In the genomic region with DNA sequence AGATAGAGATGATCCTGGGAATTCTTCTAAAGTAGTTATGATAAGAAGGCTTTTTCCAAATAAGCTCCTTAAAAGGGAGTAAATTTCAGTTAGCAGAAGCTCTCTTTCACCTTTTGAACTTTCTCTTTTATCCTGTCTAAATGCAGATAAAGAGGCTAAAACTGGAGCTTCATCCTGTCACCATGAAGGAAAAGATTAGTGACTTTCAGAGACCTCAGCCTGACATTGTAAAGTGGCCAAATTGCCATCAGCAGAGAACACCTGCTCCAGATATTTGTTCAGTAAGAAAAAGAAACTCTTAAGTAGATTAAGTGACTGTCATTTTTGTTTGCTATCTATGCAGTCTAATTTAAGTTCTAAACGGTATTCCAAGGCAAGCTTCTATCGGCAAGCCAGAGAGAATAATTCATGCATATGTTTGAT, we compare ENCODE assay signal across 2 cellular contexts.
A peak's percentile ranks its signal among the peaks of the same experiment; 100 is the strongest.
TF ChIP-seq lines count a peak whose summit lies in the region.

No MANE protein-coding gene starts in this region.

TF ChIP-seq in liver, 16 proteins besides CTCF, POLR2A, EP300 and RAD21 (continued from another document):
- TF ChIP-seq, protein P1, sequence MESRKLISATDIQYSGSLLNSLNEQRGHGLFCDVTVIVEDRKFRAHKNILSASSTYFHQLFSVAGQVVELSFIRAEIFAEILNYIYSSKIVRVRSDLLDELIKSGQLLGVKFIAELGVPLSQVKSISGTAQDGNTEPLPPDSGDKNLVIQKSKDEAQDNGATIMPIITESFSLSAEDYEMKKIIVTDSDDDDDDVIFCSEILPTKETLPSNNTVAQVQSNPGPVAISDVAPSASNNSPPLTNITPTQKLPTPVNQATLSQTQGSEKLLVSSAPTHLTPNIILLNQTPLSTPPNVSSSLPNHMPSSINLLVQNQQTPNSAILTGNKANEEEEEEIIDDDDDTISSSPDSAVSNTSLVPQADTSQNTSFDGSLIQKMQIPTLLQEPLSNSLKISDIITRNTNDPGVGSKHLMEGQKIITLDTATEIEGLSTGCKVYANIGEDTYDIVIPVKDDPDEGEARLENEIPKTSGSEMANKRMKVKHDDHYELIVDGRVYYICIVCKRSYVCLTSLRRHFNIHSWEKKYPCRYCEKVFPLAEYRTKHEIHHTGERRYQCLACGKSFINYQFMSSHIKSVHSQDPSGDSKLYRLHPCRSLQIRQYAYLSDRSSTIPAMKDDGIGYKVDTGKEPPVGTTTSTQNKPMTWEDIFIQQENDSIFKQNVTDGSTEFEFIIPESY (IDR thresholded peaks at IDR 0.05) = no peak
- peak; percentile 81 for TF ChIP-seq NR2F2 (IDR thresholded peaks at IDR 0.05)

TF ChIP-seq in HepG2, 621 proteins besides CTCF, POLR2A, EP300 and RAD21 (continued from another document):
- TF ChIP-seq, protein P2, sequence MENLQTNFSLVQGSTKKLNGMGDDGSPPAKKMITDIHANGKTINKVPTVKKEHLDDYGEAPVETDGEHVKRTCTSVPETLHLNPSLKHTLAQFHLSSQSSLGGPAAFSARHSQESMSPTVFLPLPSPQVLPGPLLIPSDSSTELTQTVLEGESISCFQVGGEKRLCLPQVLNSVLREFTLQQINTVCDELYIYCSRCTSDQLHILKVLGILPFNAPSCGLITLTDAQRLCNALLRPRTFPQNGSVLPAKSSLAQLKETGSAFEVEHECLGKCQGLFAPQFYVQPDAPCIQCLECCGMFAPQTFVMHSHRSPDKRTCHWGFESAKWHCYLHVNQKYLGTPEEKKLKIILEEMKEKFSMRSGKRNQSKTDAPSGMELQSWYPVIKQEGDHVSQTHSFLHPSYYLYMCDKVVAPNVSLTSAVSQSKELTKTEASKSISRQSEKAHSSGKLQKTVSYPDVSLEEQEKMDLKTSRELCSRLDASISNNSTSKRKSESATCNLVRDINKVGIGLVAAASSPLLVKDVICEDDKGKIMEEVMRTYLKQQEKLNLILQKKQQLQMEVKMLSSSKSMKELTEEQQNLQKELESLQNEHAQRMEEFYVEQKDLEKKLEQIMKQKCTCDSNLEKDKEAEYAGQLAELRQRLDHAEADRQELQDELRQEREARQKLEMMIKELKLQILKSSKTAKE (CRISPR knock-in tag; IDR thresholded peaks at IDR 0.05; ENCODE audit: borderline replicate concordance) = no peak
- no peak for TF ChIP-seq ZNF20 (CRISPR knock-in tag; IDR thresholded peaks at IDR 0.05)
- TF ChIP-seq, protein P3, sequence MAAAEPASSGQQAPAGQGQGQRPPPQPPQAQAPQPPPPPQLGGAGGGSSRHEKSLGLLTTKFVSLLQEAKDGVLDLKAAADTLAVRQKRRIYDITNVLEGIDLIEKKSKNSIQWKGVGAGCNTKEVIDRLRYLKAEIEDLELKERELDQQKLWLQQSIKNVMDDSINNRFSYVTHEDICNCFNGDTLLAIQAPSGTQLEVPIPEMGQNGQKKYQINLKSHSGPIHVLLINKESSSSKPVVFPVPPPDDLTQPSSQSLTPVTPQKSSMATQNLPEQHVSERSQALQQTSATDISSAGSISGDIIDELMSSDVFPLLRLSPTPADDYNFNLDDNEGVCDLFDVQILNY (CRISPR knock-in tag; conservative IDR thresholded peaks at IDR 0.05) = no peak
- TF ChIP-seq FLYWCH1 (CRISPR knock-in tag; IDR thresholded peaks at IDR 0.05) = no peak
- TF ChIP-seq, protein P4, sequence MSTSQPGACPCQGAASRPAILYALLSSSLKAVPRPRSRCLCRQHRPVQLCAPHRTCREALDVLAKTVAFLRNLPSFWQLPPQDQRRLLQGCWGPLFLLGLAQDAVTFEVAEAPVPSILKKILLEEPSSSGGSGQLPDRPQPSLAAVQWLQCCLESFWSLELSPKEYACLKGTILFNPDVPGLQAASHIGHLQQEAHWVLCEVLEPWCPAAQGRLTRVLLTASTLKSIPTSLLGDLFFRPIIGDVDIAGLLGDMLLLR (CRISPR knock-in tag; IDR thresholded peaks at IDR 0.05) = no peak
- TF ChIP-seq, protein P5, sequence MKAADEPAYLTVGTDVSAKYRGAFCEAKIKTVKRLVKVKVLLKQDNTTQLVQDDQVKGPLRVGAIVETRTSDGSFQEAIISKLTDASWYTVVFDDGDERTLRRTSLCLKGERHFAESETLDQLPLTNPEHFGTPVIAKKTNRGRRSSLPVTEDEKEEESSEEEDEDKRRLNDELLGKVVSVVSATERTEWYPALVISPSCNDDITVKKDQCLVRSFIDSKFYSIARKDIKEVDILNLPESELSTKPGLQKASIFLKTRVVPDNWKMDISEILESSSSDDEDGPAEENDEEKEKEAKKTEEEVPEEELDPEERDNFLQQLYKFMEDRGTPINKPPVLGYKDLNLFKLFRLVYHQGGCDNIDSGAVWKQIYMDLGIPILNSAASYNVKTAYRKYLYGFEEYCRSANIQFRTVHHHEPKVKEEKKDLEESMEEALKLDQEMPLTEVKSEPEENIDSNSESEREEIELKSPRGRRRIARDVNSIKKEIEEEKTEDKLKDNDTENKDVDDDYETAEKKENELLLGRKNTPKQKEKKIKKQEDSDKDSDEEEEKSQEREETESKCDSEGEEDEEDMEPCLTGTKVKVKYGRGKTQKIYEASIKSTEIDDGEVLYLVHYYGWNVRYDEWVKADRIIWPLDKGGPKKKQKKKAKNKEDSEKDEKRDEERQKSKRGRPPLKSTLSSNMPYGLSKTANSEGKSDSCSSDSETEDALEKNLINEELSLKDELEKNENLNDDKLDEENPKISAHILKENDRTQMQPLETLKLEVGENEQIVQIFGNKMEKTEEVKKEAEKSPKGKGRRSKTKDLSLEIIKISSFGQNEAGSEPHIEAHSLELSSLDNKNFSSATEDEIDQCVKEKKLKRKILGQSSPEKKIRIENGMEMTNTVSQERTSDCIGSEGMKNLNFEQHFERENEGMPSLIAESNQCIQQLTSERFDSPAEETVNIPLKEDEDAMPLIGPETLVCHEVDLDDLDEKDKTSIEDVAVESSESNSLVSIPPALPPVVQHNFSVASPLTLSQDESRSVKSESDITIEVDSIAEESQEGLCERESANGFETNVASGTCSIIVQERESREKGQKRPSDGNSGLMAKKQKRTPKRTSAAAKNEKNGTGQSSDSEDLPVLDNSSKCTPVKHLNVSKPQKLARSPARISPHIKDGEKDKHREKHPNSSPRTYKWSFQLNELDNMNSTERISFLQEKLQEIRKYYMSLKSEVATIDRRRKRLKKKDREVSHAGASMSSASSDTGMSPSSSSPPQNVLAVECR (CRISPR knock-in tag; IDR thresholded peaks at IDR 0.05; ENCODE audit: borderline replicate concordance) = no peak
- no peak for TF ChIP-seq ZNF3 (CRISPR knock-in tag; IDR thresholded peaks at IDR 0.05)
- no peak for TF ChIP-seq ZC3H13 (CRISPR knock-in tag; IDR thresholded peaks at IDR 0.05)
- no peak for TF ChIP-seq ETV6 (CRISPR knock-in tag; conservative IDR thresholded peaks at IDR 0.05)
- no peak for TF ChIP-seq RBAK (CRISPR knock-in tag; IDR thresholded peaks at IDR 0.05)
- TF ChIP-seq, protein P6, sequence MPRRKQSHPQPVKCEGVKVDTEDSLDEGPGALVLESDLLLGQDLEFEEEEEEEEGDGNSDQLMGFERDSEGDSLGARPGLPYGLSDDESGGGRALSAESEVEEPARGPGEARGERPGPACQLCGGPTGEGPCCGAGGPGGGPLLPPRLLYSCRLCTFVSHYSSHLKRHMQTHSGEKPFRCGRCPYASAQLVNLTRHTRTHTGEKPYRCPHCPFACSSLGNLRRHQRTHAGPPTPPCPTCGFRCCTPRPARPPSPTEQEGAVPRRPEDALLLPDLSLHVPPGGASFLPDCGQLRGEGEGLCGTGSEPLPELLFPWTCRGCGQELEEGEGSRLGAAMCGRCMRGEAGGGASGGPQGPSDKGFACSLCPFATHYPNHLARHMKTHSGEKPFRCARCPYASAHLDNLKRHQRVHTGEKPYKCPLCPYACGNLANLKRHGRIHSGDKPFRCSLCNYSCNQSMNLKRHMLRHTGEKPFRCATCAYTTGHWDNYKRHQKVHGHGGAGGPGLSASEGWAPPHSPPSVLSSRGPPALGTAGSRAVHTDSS (CRISPR knock-in tag; conservative IDR thresholded peaks at IDR 0.05) = no peak
- no peak for TF ChIP-seq CAMTA2 (CRISPR knock-in tag; IDR thresholded peaks at IDR 0.05; ENCODE audit: borderline replicate concordance)
- TF ChIP-seq, protein P7, sequence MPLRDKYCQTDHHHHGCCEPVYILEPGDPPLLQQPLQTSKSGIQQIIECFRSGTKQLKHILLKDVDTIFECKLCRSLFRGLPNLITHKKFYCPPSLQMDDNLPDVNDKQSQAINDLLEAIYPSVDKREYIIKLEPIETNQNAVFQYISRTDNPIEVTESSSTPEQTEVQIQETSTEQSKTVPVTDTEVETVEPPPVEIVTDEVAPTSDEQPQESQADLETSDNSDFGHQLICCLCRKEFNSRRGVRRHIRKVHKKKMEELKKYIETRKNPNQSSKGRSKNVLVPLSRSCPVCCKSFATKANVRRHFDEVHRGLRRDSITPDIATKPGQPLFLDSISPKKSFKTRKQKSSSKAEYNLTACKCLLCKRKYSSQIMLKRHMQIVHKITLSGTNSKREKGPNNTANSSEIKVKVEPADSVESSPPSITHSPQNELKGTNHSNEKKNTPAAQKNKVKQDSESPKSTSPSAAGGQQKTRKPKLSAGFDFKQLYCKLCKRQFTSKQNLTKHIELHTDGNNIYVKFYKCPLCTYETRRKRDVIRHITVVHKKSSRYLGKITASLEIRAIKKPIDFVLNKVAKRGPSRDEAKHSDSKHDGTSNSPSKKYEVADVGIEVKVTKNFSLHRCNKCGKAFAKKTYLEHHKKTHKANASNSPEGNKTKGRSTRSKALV (CRISPR knock-in tag; IDR thresholded peaks at IDR 0.05) = no peak
